ENCODE assay signal across 9 cellular contexts in the genomic region with DNA sequence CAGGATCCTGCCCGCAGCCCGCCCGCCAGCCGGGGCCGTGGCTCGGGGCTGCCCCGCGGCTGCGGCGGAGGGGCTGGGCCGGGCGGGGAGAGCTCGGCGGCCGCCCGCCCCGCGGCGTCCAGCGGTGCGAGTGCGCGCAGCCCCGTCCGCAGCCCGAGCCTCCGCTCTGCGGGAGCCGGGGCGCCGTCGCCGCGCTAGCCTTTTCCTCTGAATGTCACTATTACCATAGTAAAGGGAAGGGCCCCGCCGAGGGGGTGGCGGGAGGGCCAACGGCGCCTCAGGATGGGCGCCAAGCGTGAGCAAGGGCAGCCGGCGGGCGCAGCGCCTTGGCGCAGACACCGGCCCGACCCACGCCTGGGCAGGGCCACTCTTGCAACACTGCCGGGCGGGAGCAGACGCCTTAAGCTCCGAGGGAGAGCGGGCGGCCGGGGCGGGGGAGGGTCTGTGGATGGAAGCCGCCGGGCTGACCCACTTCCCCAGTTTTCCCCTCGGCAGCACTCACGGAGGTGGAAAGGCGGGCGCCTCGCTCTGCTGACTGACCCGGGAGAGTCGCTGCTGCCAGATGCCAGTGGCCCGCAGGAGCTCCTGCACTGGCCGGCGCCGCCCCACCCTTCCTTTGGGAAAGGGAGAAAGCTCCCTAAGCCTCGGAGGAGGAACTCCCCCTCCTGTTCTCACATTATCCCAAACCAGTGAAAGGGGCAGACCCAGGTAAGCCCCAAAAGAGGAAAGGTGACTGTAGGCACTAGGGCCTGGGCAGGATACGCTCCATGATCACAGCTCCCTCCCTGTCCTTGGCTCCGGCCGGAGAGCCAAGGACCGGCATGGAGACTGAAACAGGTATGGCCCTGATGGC.
A peak's percentile ranks its signal among the peaks of the same experiment; 100 is the strongest.
DNase-seq lines count a peak whose midpoint lies in the region; ATAC-seq and TF ChIP-seq lines count a peak whose summit lies in the region.
"Had no signal": no experiment of that assay in that cellular context is flagged by ENCODE, and none has a peak within 500 bp of the region (broad histone marks: within the 10 kb centered on the region; RNA-seq: fewer than 3 reads in every experiment).

No MANE protein-coding gene starts in this region.

- no peaks in the 10 kb centered on the region for H3K79me2 ChIP-seq in KMS-11 (ENCODE audit: insufficient read depth, low read depth)

- H3K27me3 ChIP-seq in KMS-11 (ENCODE audit: insufficient read depth, low read depth) (peaks cover 6% of the 10 kb centered on the region; the same call in 1 of the 2 replicates), esophagus muscularis mucosa (peaks cover 0 to 35% (median 0%) of the 10 kb centered on the region in 4 donors), upper lobe of right lung (peaks cover 24% of the 10 kb centered on the region)

- H3K9me3 ChIP-seq in esophagus muscularis mucosa (no peaks in the 10 kb centered on the region), mucosa of descending colon (no peaks in the 10 kb centered on the region), upper lobe of right lung (no peaks in the 10 kb centered on the region)

- under 1% methylated on average over 20 of the region's 75 CpGs for WGBS in esophagus muscularis mucosa

- H3K4me1 Mint-ChIP-seq in Calu3 (ENCODE audit: low read depth, unreplicated experiment): peaks cover 11% of the 10 kb centered on the region

- H3K4me1 ChIP-seq in KMS-11 (ENCODE audit: low read depth, poor library complexity, severe bottlenecking) (no peaks in the 10 kb centered on the region), esophagus muscularis mucosa (peaks cover 6 to 19% (median 15%) of the 10 kb centered on the region in 4 donors), mucosa of descending colon (ENCODE audit: low read depth) (peaks cover 8% of the 10 kb centered on the region), upper lobe of right lung (peaks cover 6% of the 10 kb centered on the region)

- H3K4me2 ChIP-seq in KMS-11: peak overlapping the region; percentile 43

- H3K4me3 ChIP-seq in KMS-11 (IDR thresholded peaks at IDR 0.05; ENCODE audit: insufficient read depth, low read depth, low read length) (peak overlapping the region; percentile 74), esophagus muscularis mucosa (peak overlapping the region; percentile 57 to 64 (median 58)), mucosa of descending colon (peak overlapping the region; percentile 14), upper lobe of right lung (peak overlapping the region; percentile 48)

- H3K27ac ChIP-seq in KMS-11 (no peak overlapping the region), esophagus muscularis mucosa (replicated peaks in 1 of 4) (no peak overlapping the region), upper lobe of right lung (no peak overlapping the region)

- DNase-seq in Calu3 (peak; percentile 85), SW480 (ENCODE audit: low spot score) (peak; percentile 53), esophagus muscularis mucosa (ENCODE audit: extremely low spot score) (no peak), mucosa of descending colon (peak; percentile 55 to 78 (median 65)), upper lobe of right lung (peak; percentile 90)

- no peak overlapping the region for H3K9ac ChIP-seq in KMS-11

- ATAC-seq in mucosa of descending colon (peak; percentile 82), upper lobe of right lung (peak; percentile 96), GM18858 (IDR thresholded peaks at IDR 0.05; ENCODE audit: unreplicated experiment) (no peak), GM19328 (IDR thresholded peaks at IDR 0.05; ENCODE audit: unreplicated experiment) (no peak)

- no peak overlapping the region for H3K27ac Mint-ChIP-seq in Calu3 (ENCODE audit: unreplicated experiment)
- H3K27ac Mint-ChIP-seq: IgD-negative memory B cell had no signal

- BruUV-seq in Calu3 (replicated peaks; lab: Mats Ljungman, UMichigan): no TSS peak

- TF ChIP-seq POLR2A in esophagus muscularis mucosa (IDR thresholded peaks at IDR 0.05; ENCODE audit: low read depth): no peak

- peak overlapping the region; percentile 78 for H2AFZ ChIP-seq in KMS-11 (ENCODE audit: low read depth)

- H3K27me3 Mint-ChIP-seq in Calu3 (ENCODE audit: unreplicated experiment): no peaks in the 10 kb centered on the region

- H3K36me3 ChIP-seq in KMS-11 (ENCODE audit: insufficient read depth) (no peaks in the 10 kb centered on the region), esophagus muscularis mucosa (no peaks in the 10 kb centered on the region), mucosa of descending colon (ENCODE audit: low read depth) (no peaks in the 10 kb centered on the region), upper lobe of right lung (no peaks in the 10 kb centered on the region)

- intact Hi-C loops in Calu3 (cut with micrococcal nuclease; ENCODE audit: unreplicated experiment): loop anchor here (1.0 to 10.0 kb wide), 3 partner anchors 90 to 637 kb away; no protein-coding TSS in a partner anchor
- intact Hi-C loops in esophagus muscularis mucosa (cut with DNase I): no loop called here
- intact Hi-C loops in mucosa of descending colon (cut with DNase I, micrococcal nuclease): no loop called here
- intact Hi-C loops in upper lobe of right lung (cut with DNase I): no loop called here

- H3K36me3 Mint-ChIP-seq in Calu3 (ENCODE audit: insufficient read depth, unreplicated experiment): peaks cover 22% of the 10 kb centered on the region
- H3K36me3 Mint-ChIP-seq: IgD-negative memory B cell had no signal

- CTCF ChIA-PET in Calu3 (lab: Charles Lee): interaction anchor here (0.6 to 0.7 kb wide), 3 partner anchors 10 to 370 kb away, joined by 3 to 4 read pairs (median 3); no protein-coding TSS in a partner anchor

- TF ChIP-seq EP300 in esophagus muscularis mucosa (IDR thresholded peaks at IDR 0.05): no peak

- no peaks in the 10 kb centered on the region for H3K9me3 Mint-ChIP-seq in Calu3 (ENCODE audit: low read depth, unreplicated experiment)
- H3K9me3 Mint-ChIP-seq: IgD-negative memory B cell had no signal

- TF ChIP-seq CTCF in Calu3 (IDR thresholded peaks at IDR 0.05; ENCODE audit: unreplicated experiment) (no peak), KMS-11 (conservative IDR thresholded peaks at IDR 0.05; ENCODE audit: low read depth, low read length) (no peak), esophagus muscularis mucosa (IDR thresholded peaks at IDR 0.05) (no peak), mucosa of descending colon (IDR thresholded peaks at IDR 0.05) (no peak), upper lobe of right lung (IDR thresholded peaks at IDR 0.05) (no peak)

- peak overlapping the region; percentile 83 for H3K4me3 Mint-ChIP-seq in Calu3 (ENCODE audit: low read depth, unreplicated experiment)

- no peaks in the 10 kb centered on the region for H4K20me1 ChIP-seq in KMS-11 (ENCODE audit: insufficient read depth)

Comparison
In these comparisons a context has a peak if more than half of its experiments do, and no peak if none do; other contexts are left out.
1. H3K4me3 ChIP-seq: peak in every context shown above with its lines; median percentile 74 in KMS-11; 58 in esophagus muscularis mucosa; 48 in upper lobe of right lung; 14 in mucosa of descending colon.
2. ATAC-seq: peak in mucosa of descending colon (single experiment) and upper lobe of right lung (single experiment); none in GM18858 (single experiment) and GM19328 (single experiment).